Comparison of ENCODE assay signal across 1 cellular context in genomic region chr1:3323021-3323790, GRCh38.
TF ChIP-seq lines count a peak whose summit lies in the region.

No MANE protein-coding gene starts in this region.

TF ChIP-seq in HepG2, 621 proteins besides CTCF, POLR2A, EP300 and RAD21 (continued from another document and continues in another):
- TF ChIP-seq TFDP2 (CRISPR knock-in tag; IDR thresholded peaks at IDR 0.05) (peak; percentile 83), NFE2L2 (IDR thresholded peaks at IDR 0.05; ENCODE audit: low read length) (no peak), ZNF790 (CRISPR knock-in tag; IDR thresholded peaks at IDR 0.05; ENCODE audit: borderline replicate concordance) (no peak), HBP1 (CRISPR knock-in tag; IDR thresholded peaks at IDR 0.05; ENCODE audit: low read depth) (no peak), ZNF253 (CRISPR knock-in tag; IDR thresholded peaks at IDR 0.05; ENCODE audit: borderline replicate concordance) (no peak), ETV5 (CRISPR knock-in tag; IDR thresholded peaks at IDR 0.05; ENCODE audit: borderline replicate concordance) (no peak; the same call in 1 of the 2 replicates), ZNF784 (CRISPR knock-in tag; IDR thresholded peaks at IDR 0.05; ENCODE audit: borderline replicate concordance) (no peak), SSRP1 (CRISPR knock-in tag; IDR thresholded peaks at IDR 0.05) (no peak), ZNF746 (CRISPR knock-in tag; IDR thresholded peaks at IDR 0.05) (no peak), TP53 (CRISPR knock-in tag; conservative IDR thresholded peaks at IDR 0.05) (no peak), ZNF770 (CRISPR knock-in tag; IDR thresholded peaks at IDR 0.05) (no peak), ARNT2 (CRISPR knock-in tag; IDR thresholded peaks at IDR 0.05; ENCODE audit: low read depth) (peak; percentile 76; the same call in 1 of the 2 replicates), ZNF362 (CRISPR knock-in tag; IDR thresholded peaks at IDR 0.05; ENCODE audit: borderline replicate concordance) (peak; percentile 24; the same call in 1 of the 2 replicates), FOXO4 (CRISPR knock-in tag; conservative IDR thresholded peaks at IDR 0.05) (no peak), TBX2 (CRISPR knock-in tag; IDR thresholded peaks at IDR 0.05; ENCODE audit: borderline replicate concordance) (0 out of 2 replicates have a peak, but pooled peaks have one; percentile 12), NCOA5 (CRISPR knock-in tag; IDR thresholded peaks at IDR 0.05) (no peak), ZNF543 (CRISPR knock-in tag; IDR thresholded peaks at IDR 0.05) (0 out of 2 replicates have a peak, but pooled peaks have one; percentile 46), FOXA1 (IDR thresholded peaks at IDR 0.05) (no peak), FOXA1 (CRISPR knock-in tag; IDR thresholded peaks at IDR 0.05) (0 out of 2 replicates have a peak, but pooled peaks have one; percentile 4), HOXD1 (CRISPR knock-in tag; IDR thresholded peaks at IDR 0.05) (no peak), BATF2 (CRISPR knock-in tag; IDR thresholded peaks at IDR 0.05) (no peak), ZEB1 (IDR thresholded peaks at IDR 0.05; ENCODE audit: insufficient replicate concordance, low read depth) (no peak), ZNF710 (CRISPR knock-in tag; IDR thresholded peaks at IDR 0.05; ENCODE audit: borderline replicate concordance) (peak; percentile 42; the same call in 1 of the 2 replicates), GMEB1 (CRISPR knock-in tag; IDR thresholded peaks at IDR 0.05; ENCODE audit: borderline replicate concordance) (no peak), ZNF660 (CRISPR knock-in tag; IDR thresholded peaks at IDR 0.05; ENCODE audit: borderline replicate concordance, low read depth) (no peak), SIN3B (IDR thresholded peaks at IDR 0.05; ENCODE audit: low read length) (no peak), IKZF5 (CRISPR knock-in tag; IDR thresholded peaks at IDR 0.05) (peak; percentile 73), MXD1 (CRISPR knock-in tag; IDR thresholded peaks at IDR 0.05) (0 out of 2 replicates have a peak, but pooled peaks have one; percentile 16), ZNF709 (CRISPR knock-in tag; IDR thresholded peaks at IDR 0.05) (peak; percentile 72), ZNF34 (CRISPR knock-in tag; IDR thresholded peaks at IDR 0.05; ENCODE audit: borderline replicate concordance) (no peak), NAIF1 (CRISPR knock-in tag; IDR thresholded peaks at IDR 0.05; ENCODE audit: borderline replicate concordance) (peak; percentile 26; the same call in 1 of the 2 replicates), ZNF598 (CRISPR knock-in tag; IDR thresholded peaks at IDR 0.05; ENCODE audit: borderline replicate concordance) (no peak), USF2 (IDR thresholded peaks at IDR 0.05; ENCODE audit: low read depth, low read length) (0 out of 2 replicates have a peak, but pooled peaks have one; percentile 23), USF2 (CRISPR knock-in tag; IDR thresholded peaks at IDR 0.05; ENCODE audit: borderline replicate concordance) (no peak), ZNF891 (CRISPR knock-in tag; IDR thresholded peaks at IDR 0.05) (no peak), TCF7L2 (IDR thresholded peaks at IDR 0.05; ENCODE audit: low read depth, low read length) (no peak), ZNF329 (CRISPR knock-in tag; IDR thresholded peaks at IDR 0.05; ENCODE audit: low read depth) (no peak), HDAC6 (IDR thresholded peaks at IDR 0.05; ENCODE audit: low read depth, low read length) (no peak), REL (CRISPR knock-in tag; conservative IDR thresholded peaks at IDR 0.05) (0 out of 2 replicates have a peak, but pooled peaks have one; percentile 4), MEIS2 (CRISPR knock-in tag; IDR thresholded peaks at IDR 0.05) (peak; percentile 85; the same call in 1 of the 2 replicates), BRF2 (CRISPR knock-in tag; IDR thresholded peaks at IDR 0.05) (no peak; the same call in 1 of the 2 replicates), ZNF576 (CRISPR knock-in tag; IDR thresholded peaks at IDR 0.05) (no peak)
